Comparison of ENCODE assay signal across 10 cellular contexts in the genomic region with DNA sequence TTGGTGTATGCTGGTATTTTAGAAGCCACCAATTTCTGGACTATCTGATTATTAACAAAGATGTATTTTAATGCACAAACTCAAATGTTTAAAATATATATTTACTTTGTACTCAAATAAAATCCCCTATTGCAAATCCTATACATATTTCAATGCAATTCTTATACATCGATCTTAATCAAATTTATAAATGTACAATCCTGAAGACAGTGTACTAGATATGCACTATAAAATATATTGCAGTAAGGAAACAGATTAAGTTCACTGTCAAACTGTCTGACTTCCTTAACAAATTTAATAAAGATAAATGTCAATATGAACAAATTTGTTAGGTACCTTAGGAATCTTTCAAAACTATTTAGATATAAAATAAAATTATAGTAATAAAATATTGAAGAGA. TPM values are rescaled to one million over a fixed set of nuclear protein-coding genes. Genes with fewer than 3 reads are reported as not detected.
"Had no signal": no experiment of that assay in that cellular context is flagged by ENCODE, and none has a peak within 500 bp of the region (broad histone marks: within the 10 kb centered on the region; RNA-seq: fewer than 3 reads in every experiment).

No MANE protein-coding gene starts in this region.

- H3K4me1 Mint-ChIP-seq: IgD-negative memory B cell had no signal

- H3K27me3 Mint-ChIP-seq: IgD-negative memory B cell had no signal

- H3K27ac ChIP-seq: GM23248, HL-60 had no signal

- ATAC-seq: HCT116, HepG2 had no signal

- DNase-seq: GOT3, H7, KBM-7 had no signal

- H3K27ac Mint-ChIP-seq: HFFc6, IgD-negative memory B cell had no signal

- H3K36me3 Mint-ChIP-seq: IgD-negative memory B cell had no signal

- H3K4me3 Mint-ChIP-seq: HFFc6, IgD-negative memory B cell had no signal

- FAIRE-seq: HepG2 had no signal

RNA-seq across cellular contexts. Expression of gene FOXA1, which starts 43.9 kb away (rescaled TPM):
- total RNA-seq: GM23248 had no signal
- polyA plus RNA-seq: IgD-negative memory B cell had no signal

RNA-seq across cellular contexts. Expression of gene TTC6, which starts 44.3 kb away (rescaled TPM):
- total RNA-seq: GM23248, HT1080 had no signal
- polyA plus RNA-seq: GM23248, IgD-negative memory B cell had no signal
